16 cellular contexts compared by ENCODE assay signal in the genomic region with DNA sequence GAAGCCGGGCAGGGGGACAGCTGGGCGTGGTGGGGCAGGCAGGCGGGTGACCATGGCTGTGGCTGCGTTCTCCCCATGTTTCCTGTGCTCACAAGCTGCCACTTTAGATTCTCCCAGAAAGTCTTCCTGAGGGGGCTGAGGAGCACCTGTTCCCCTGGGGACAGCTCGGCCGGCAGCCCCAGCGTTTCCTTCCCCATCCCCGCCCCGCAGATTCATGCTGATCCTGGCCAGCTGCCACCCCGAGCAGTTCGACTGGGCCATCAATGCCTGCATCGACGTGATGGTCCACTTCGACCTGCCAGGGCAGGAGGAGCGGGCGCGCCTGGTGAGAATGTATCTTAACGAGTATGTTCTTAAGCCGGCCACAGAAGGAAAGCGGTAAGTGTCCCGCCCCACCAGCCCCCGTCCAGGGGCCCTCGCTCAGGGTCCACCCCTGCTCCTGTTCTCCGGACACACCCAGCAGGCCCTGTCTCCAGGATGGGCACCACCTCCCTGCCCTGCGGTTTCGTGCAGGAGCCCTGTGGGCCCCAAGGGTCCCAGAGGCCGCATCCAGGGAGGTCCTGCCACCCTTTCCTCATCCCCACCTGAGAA. TPM values are rescaled to one million over a fixed set of nuclear protein-coding genes. Genes with fewer than 3 reads are reported as not detected.
DNase-seq lines count a peak whose midpoint lies in the region; ATAC-seq and TF ChIP-seq lines count a peak whose summit lies in the region.
"Had no signal": no experiment of that assay in that cellular context is flagged by ENCODE, and none has a peak within 500 bp of the region (broad histone marks: within the 10 kb centered on the region; RNA-seq: fewer than 3 reads in every experiment).

No MANE protein-coding gene starts in this region.

- H3K27me3 Mint-ChIP-seq in H9 (ENCODE audit: low read depth), result no peaks in the 10 kb centered on the region

- peak in 2 of 3 donors; percentile 38 to 54 for DNase-seq in right cardiac atrium
- DNase-seq in Right ventricle myocardium superior, result no peak
- no peak for DNase-seq in H9
- DNase-seq in mesenchymal stem cell, result no peak
- DNase-seq in NCI-H2227 treated with DMSO at 0.1 percent for 48 hours (lab: John Stamatoyannopoulos, UW), result no peak
- no peak for DNase-seq in left lung
- no peak for DNase-seq in WERI-Rb-1
- DNase-seq: 8988T; Caco-2; CD4-positive, alpha-beta T cell; HCEC 1CT; IMR-90 had no signal

- H3K79me2 ChIP-seq in H9 (ENCODE audit: insufficient read depth, low read length), result no peaks in the 10 kb centered on the region

- H2BK20ac ChIP-seq in H9 (ENCODE audit: low read depth, low read length, poor library complexity, severe bottlenecking), result no peak overlapping the region

- H3K9ac ChIP-seq in H9 (ENCODE audit: extremely low read depth, insufficient read length, low read length) (no peak overlapping the region), mesenchymal stem cell (ENCODE audit: low read length) (no peak overlapping the region)

- WGBS in right cardiac atrium, result 68% methylated on average over 27 of the region's 27 CpGs
- WGBS in H9 (ENCODE audit: extremely low coverage, insufficient read length, low lambda C conversion rate), result no CpG with 5 or more reads among the region's 27 CpGs
- WGBS in mesenchymal stem cell, result 89% methylated on average over 27 of the region's 27 CpGs

- H3K56ac ChIP-seq in H9 (ENCODE audit: insufficient read length, low read depth, low read length), result no peak overlapping the region

- no peak overlapping the region for H3K4me3 ChIP-seq in right cardiac atrium (ENCODE audit: low read length)
- H3K4me3 ChIP-seq in mesenchymal stem cell (ENCODE audit: insufficient read depth in 1 of 2, low read depth in 1 of 2, low read length in 2 of 2), result no peak overlapping the region
- no peak overlapping the region for H3K4me3 ChIP-seq in left lung
- H3K4me3 ChIP-seq in WERI-Rb-1 (ENCODE audit: low read depth, low read length), result no peak overlapping the region
- H3K4me3 ChIP-seq: K562 had no signal

- H2BK120ac ChIP-seq in H9 (ENCODE audit: low read depth, low read length, poor library complexity, severe bottlenecking) (no peak overlapping the region), mesenchymal stem cell (ENCODE audit: low read depth, low read length) (no peak overlapping the region)

- H3K27me3 ChIP-seq in right cardiac atrium (ENCODE audit: control insufficient read depth, insufficient read depth) (no peaks in the 10 kb centered on the region), H9 (ENCODE audit: insufficient read depth, low read length) (no peaks in the 10 kb centered on the region), mesenchymal stem cell (ENCODE audit: control insufficient read depth in 1 of 2, insufficient read depth in 1 of 2, low read length in 2 of 2) (peaks cover 0 to under 1% of the 10 kb centered on the region in 2 experiments), left lung (peaks cover 0 to 11% of the 10 kb centered on the region in 2 donors), WERI-Rb-1 (ENCODE audit: insufficient read depth, low read depth, severe bottlenecking) (no peaks in the 10 kb centered on the region)

- H3K4me1 Mint-ChIP-seq in H9, result no peaks in the 10 kb centered on the region

- no peak overlapping the region for H3K4me3 Mint-ChIP-seq in H9
- H3K4me3 Mint-ChIP-seq: CD4-positive, alpha-beta T cell had no signal

- intact Hi-C loops in right cardiac atrium (cut with DNase I) (no loop called here), Right ventricle myocardium superior (cut with DNase I) (no loop called here), left lung (cut with DNase I) (no loop called here)

- H3K27ac ChIP-seq in right cardiac atrium (ENCODE audit: low read length) (no peak overlapping the region), H9 (ENCODE audit: insufficient read length, low read depth, low read length) (no peak overlapping the region), mesenchymal stem cell (ENCODE audit: low read length, poor library complexity, severe bottlenecking) (no peak overlapping the region), left lung (no peak overlapping the region), WERI-Rb-1 (no peak overlapping the region)
- H3K27ac ChIP-seq: C4-2B had no signal

- H3K14ac ChIP-seq in H9 (ENCODE audit: insufficient read depth, low read length), result no peak overlapping the region
- H3K14ac ChIP-seq in mesenchymal stem cell (ENCODE audit: low read length in 2 of 2), result no peak overlapping the region

- H3K4ac ChIP-seq in H9 (ENCODE audit: low read depth, low read length) (no peak overlapping the region), mesenchymal stem cell (ENCODE audit: low read depth in 1 of 2, low read length in 2 of 2) (no peak overlapping the region)

- TF ChIP-seq CTCF in H9 (conservative IDR thresholded peaks at IDR 0.05) (no peak), left lung (IDR thresholded peaks at IDR 0.05) (no peak), WERI-Rb-1 (IDR thresholded peaks at IDR 0.05; ENCODE audit: low read depth, low read length) (no peak)

- no peak overlapping the region; a peak in 1 of 7 replicates for H3K27ac Mint-ChIP-seq in H9
- H3K27ac Mint-ChIP-seq: CD4-positive, alpha-beta T cell had no signal

- no peak overlapping the region for H4K91ac ChIP-seq in H9 (ENCODE audit: insufficient read length, low read depth, low read length)
- H4K91ac ChIP-seq in mesenchymal stem cell (ENCODE audit: low read length), result peak overlapping the region; percentile 39

- H3K79me1 ChIP-seq in H9 (ENCODE audit: insufficient read depth, low read depth, low read length, poor library complexity, severe bottlenecking) (no peaks in the 10 kb centered on the region), mesenchymal stem cell (replicated peaks; ENCODE audit: low read length, poor library complexity, severe bottlenecking) (no peaks in the 10 kb centered on the region)

- H3K36me3 Mint-ChIP-seq in H9 (ENCODE audit: insufficient read depth in 1 of 3, low read depth in 3 of 3), result no peaks in the 10 kb centered on the region; a peak in 1 of 7 replicates

- H3K36me3 ChIP-seq in mesenchymal stem cell (ENCODE audit: control insufficient read depth in 1 of 2, insufficient read depth in 2 of 2, low read depth in 1 of 2, low read length in 2 of 2) (peaks cover 0 to 5% of the 10 kb centered on the region in 2 experiments), left lung (no peaks in the 10 kb centered on the region), WERI-Rb-1 (no peaks in the 10 kb centered on the region)

- H2BK5ac ChIP-seq in H9 (ENCODE audit: insufficient read length, low read length), result no peak overlapping the region
- no peak overlapping the region for H2BK5ac ChIP-seq in mesenchymal stem cell (ENCODE audit: low read depth, low read length, poor library complexity, severe bottlenecking)

- no peak for ATAC-seq in right cardiac atrium
- no peak for ATAC-seq in Right ventricle myocardium superior (ENCODE audit: poor library complexity)
- ATAC-seq in left lung, result no peak
- ATAC-seq: K562 had no signal

- no peak overlapping the region for H3T11ph ChIP-seq in H9 (ENCODE audit: low read length)

- H2BK12ac ChIP-seq in H9 (ENCODE audit: insufficient read length, low read depth, low read length) (no peak overlapping the region), mesenchymal stem cell (ENCODE audit: low read length in 2 of 2) (no peak overlapping the region)

- no peak overlapping the region for H3K4me2 ChIP-seq in H9 (ENCODE audit: insufficient read depth, insufficient read length, low read length)
- no peak overlapping the region for H3K4me2 ChIP-seq in mesenchymal stem cell (ENCODE audit: low read length, poor library complexity, severe bottlenecking)

- H4K8ac ChIP-seq in H9 (replicated peaks; ENCODE audit: insufficient read length, low read depth, low read length) (no peak overlapping the region), mesenchymal stem cell (ENCODE audit: low read length) (no peak overlapping the region)

- no peak overlapping the region for H2AFZ ChIP-seq in H9 (ENCODE audit: low read length)
- H2AFZ ChIP-seq in mesenchymal stem cell (ENCODE audit: low read depth, low read length), result no peak overlapping the region

- no peaks in the 10 kb centered on the region for H4K20me1 ChIP-seq in H9 (ENCODE audit: control insufficient read depth, insufficient read depth, insufficient read length)

- H3K23ac ChIP-seq in H9 (ENCODE audit: insufficient read length, low read depth, low read length), result no peak overlapping the region
- no peak overlapping the region for H3K23ac ChIP-seq in mesenchymal stem cell (ENCODE audit: low read length in 2 of 2)

- H2BK15ac ChIP-seq in H9 (ENCODE audit: low read depth, low read length) (peak overlapping the region; percentile 12; the same call in 1 of the 2 replicates), mesenchymal stem cell (ENCODE audit: low read depth, poor library complexity, severe bottlenecking) (no peak overlapping the region)

- H2AK5ac ChIP-seq in H9 (ENCODE audit: insufficient read length, low read length) (no peak overlapping the region), mesenchymal stem cell (ENCODE audit: low read length, severe bottlenecking) (no peak overlapping the region)

- H3K18ac ChIP-seq in H9 (ENCODE audit: insufficient read length, low read depth, low read length) (no peak overlapping the region), mesenchymal stem cell (ENCODE audit: low read depth in 1 of 2, low read length in 2 of 2) (no peak overlapping the region)

- H3K9me3 Mint-ChIP-seq in H9, result no peaks in the 10 kb centered on the region
- H3K9me3 Mint-ChIP-seq: CD4-positive, alpha-beta T cell had no signal

- no peaks in the 10 kb centered on the region for H3K4me1 ChIP-seq in right cardiac atrium (ENCODE audit: control insufficient read depth, insufficient read depth, low read length)
- no peaks in the 10 kb centered on the region for H3K4me1 ChIP-seq in H9 (ENCODE audit: insufficient read depth, low read length)
- peaks cover 2% of the 10 kb centered on the region for H3K4me1 ChIP-seq in mesenchymal stem cell (ENCODE audit: control insufficient read depth, insufficient read depth, low read depth, low read length)
- peaks cover 0 to 5% of the 10 kb centered on the region in 2 donors for H3K4me1 ChIP-seq in left lung
- H3K4me1 ChIP-seq: Caco-2 had no signal

- H3K23me2 ChIP-seq in H9 (ENCODE audit: insufficient read length, low read depth, low read length, poor library complexity, severe bottlenecking), result no peaks in the 10 kb centered on the region

- H3K9me3 ChIP-seq in right cardiac atrium (ENCODE audit: control insufficient read depth, low read length) (no peaks in the 10 kb centered on the region), H9 (ENCODE audit: control insufficient read depth, low read depth, low read length) (no peaks in the 10 kb centered on the region), mesenchymal stem cell (ENCODE audit: control insufficient read depth, low read length) (peaks cover 4% of the 10 kb centered on the region), left lung (no peaks in the 10 kb centered on the region), WERI-Rb-1 (ENCODE audit: severe bottlenecking) (no peaks in the 10 kb centered on the region)
- H3K9me3 ChIP-seq: Caco-2 had no signal

- H4K5ac ChIP-seq in H9 (ENCODE audit: insufficient read length, low read depth, low read length), result no peak overlapping the region

RNA-seq across cellular contexts. Expression of a gene that starts 10.9 kb away (rescaled TPM):
- total RNA-seq in right cardiac atrium (10 to 100 TPM in 1 of 4 donors, 1 to 10 TPM in 3; 5.6 to 11.4 (median 8.8) TPM), Right ventricle myocardium superior (7.9 TPM), H9 (2021) (76.8 and 78.6 TPM in 2 replicates), left lung (10 to 100 TPM; 19.4 to 30.7 TPM)
- polyA plus RNA-seq in right cardiac atrium, result 8.3 TPM
- 13.9 TPM for polyA plus RNA-seq in mesenchymal stem cell (2013, experiment 1 of 2)
- polyA plus RNA-seq in mesenchymal stem cell (2013, experiment 2 of 2), result 12.7 TPM

RNA-seq across cellular contexts. Expression of a gene that starts 11.1 kb away (rescaled TPM):
- total RNA-seq in right cardiac atrium (1 to 10 TPM; 1.3 to 3.4 (median 2.2) TPM), Right ventricle myocardium superior (0.94 TPM), H9 (2021) (7.5 and 7.7 TPM in 2 replicates), left lung (10 to 100 TPM in 1 of 2 donors, 1 to 10 TPM in 1; 9.9 to 14.9 TPM)
- 0.52 TPM for polyA plus RNA-seq in right cardiac atrium
- 0.03 TPM for polyA plus RNA-seq in mesenchymal stem cell (2013, experiment 1 of 2)
- 0.04 TPM for polyA plus RNA-seq in mesenchymal stem cell (2013, experiment 2 of 2)
- total RNA-seq: IMR-90 had no signal
- polyA plus RNA-seq: AG04450, IMR-90 had no signal

RNA-seq across cellular contexts. Expression of a gene that starts 25.1 kb away (rescaled TPM):
- total RNA-seq in right cardiac atrium (10 to 100 TPM; 25.0 to 38.6 (median 25.6) TPM), Right ventricle myocardium superior (17.1 TPM), H9 (2021) (55.6 and 57.1 TPM in 2 replicates), left lung (100 to 1,000 TPM; 113 to 147 TPM)
- polyA plus RNA-seq in right cardiac atrium, result 17.3 TPM
- 7.3 TPM for polyA plus RNA-seq in mesenchymal stem cell (2013, experiment 1 of 2)
- 7.5 TPM for polyA plus RNA-seq in mesenchymal stem cell (2013, experiment 2 of 2)
- total RNA-seq: CD4-positive, alpha-beta T cell had no signal

RNA-seq across cellular contexts. Expression of a gene that starts 39.6 kb away (rescaled TPM):
- total RNA-seq in right cardiac atrium (1 to 10 TPM; 1.6 to 3.6 (median 2.9) TPM), Right ventricle myocardium superior (1.8 TPM), H9 (2021) (3.1 and 3.2 TPM in 2 replicates), left lung (10 to 100 TPM; 18.4 to 35.2 TPM)
- polyA plus RNA-seq in right cardiac atrium, result 4.5 TPM
- polyA plus RNA-seq in mesenchymal stem cell (2013, experiment 1 of 2), result 0.14 TPM
- polyA plus RNA-seq in mesenchymal stem cell (2013, experiment 2 of 2), result 0.18 TPM
- total RNA-seq: A673; CD4-positive, alpha-beta T cell; IMR-90; K562 had no signal
- polyA plus RNA-seq: K562 had no signal

RNA-seq across cellular contexts. Expression of a gene that starts 51.3 kb away (rescaled TPM):
- 10 to 100 TPM; 13.6 to 20.1 (median 15.7) TPM for total RNA-seq in right cardiac atrium
- polyA plus RNA-seq in right cardiac atrium, result 16.7 TPM
- 18.5 TPM for total RNA-seq in Right ventricle myocardium superior
- 55.8 and 59.4 TPM in 2 replicates for total RNA-seq in H9 (2021)
- 23.0 TPM for polyA plus RNA-seq in mesenchymal stem cell (2013, experiment 1 of 2)
- 22.7 TPM for polyA plus RNA-seq in mesenchymal stem cell (2013, experiment 2 of 2)
- total RNA-seq in left lung, result 10 to 100 TPM; 27.1 to 37.8 TPM

Comparison
In these comparisons a context has a peak if more than half of its experiments do, and no peak if none do; other contexts are left out.
1. DNase-seq: peak in right cardiac atrium (2 of 3); none in Right ventricle myocardium superior (single experiment), H9 (single experiment), mesenchymal stem cell (single experiment), NCI-H2227 treated with DMSO at 0.1 percent for 48 hours (single experiment), left lung (0 of 2) and WERI-Rb-1 (single experiment).